ENCODE assay signal across 8 cellular contexts in genomic region chr22:20393705-20394476, GRCh38. TPM values are rescaled to one million over a fixed set of nuclear protein-coding genes. Genes with fewer than 3 reads are reported as not detected.
DNase-seq lines count a peak whose midpoint lies in the region; ATAC-seq, FAIRE-seq and TF ChIP-seq lines count a peak whose summit lies in the region.

ZNF74 (plus strand) TSS chr22:20394151; CDS start chr22:20394629, 478 bp downstream.

- intact Hi-C loops in spleen (cut with DNase I; ENCODE audit: low total_unique reads) = no loop called here

- ATAC-seq in GM18498 (IDR thresholded peaks at IDR 0.05; ENCODE audit: unreplicated experiment) (peak; percentile 73), HG03045 (IDR thresholded peaks at IDR 0.05; ENCODE audit: unreplicated experiment) (peak; percentile 74), GM21576 (IDR thresholded peaks at IDR 0.05; ENCODE audit: unreplicated experiment) (no peak)

- 1% methylated on average over 53 to 71 of the region's 71 CpGs for WGBS in spleen, 5 donors

- H3K4me3 ChIP-seq in spleen = peak within 1 kb of the TSS; percentile 63 to 95 (median 77)

- H3K9me3 ChIP-seq in spleen = peaks cover 0 to 5% (median 0%) of the 10 kb centered on the region in 8 donors

- no peaks in the 10 kb centered on the region for H3K36me3 ChIP-seq in spleen

- FAIRE-seq in islet of Langerhans (lab: Jason Lieb, UNC) = peak; percentile 55

- H3K27me3 ChIP-seq in spleen (replicated peaks in 1 of 7) = no peaks in the 10 kb centered on the region

- peak in 1 of 3 donors; percentile 52 for TF ChIP-seq POLR2A in spleen (IDR thresholded peaks at IDR 0.05)

- peaks cover 10 to 38% (median 29%) of the 10 kb centered on the region in 6 donors for H3K4me1 ChIP-seq in spleen

- peak in 5 of 11 experiments; percentile 9 to 38 (median 14) for TF ChIP-seq CTCF in spleen (IDR thresholded peaks at IDR 0.05 in 8 of 11, conservative IDR thresholded peaks at IDR 0.05 in 3 of 11)

- DNase-seq in NCI-H226 (peak; percentile 65), cerebellar cortex (ENCODE audit: low spot score) (peak; percentile 91), spleen (peak; percentile 95)
- peak; percentile 80 for DNase-seq in activated CD4-positive, CD25-positive, alpha-beta regulatory T cell treated with anti-CD3 and anti-CD28 coated beads, Interleukin-2, amount 50 U/mL, for 72 hours

- peak within 1 kb of the TSS; percentile 77 to 87 (median 80) for H3K27ac ChIP-seq in spleen

RNA-seq across cellular contexts. Expression of gene ZNF74, which starts in this region (rescaled TPM):
- 10 to 100 TPM in 2 of 7 donors, 1 to 10 TPM in 5; 6.2 to 11.7 (median 7.7) TPM for total RNA-seq in spleen
- polyA plus RNA-seq in spleen = 1 to 10 TPM; 3.4 to 5.6 (median 3.5) TPM
